Comparison of ENCODE assay signal across 1 cellular context in the genomic region with DNA sequence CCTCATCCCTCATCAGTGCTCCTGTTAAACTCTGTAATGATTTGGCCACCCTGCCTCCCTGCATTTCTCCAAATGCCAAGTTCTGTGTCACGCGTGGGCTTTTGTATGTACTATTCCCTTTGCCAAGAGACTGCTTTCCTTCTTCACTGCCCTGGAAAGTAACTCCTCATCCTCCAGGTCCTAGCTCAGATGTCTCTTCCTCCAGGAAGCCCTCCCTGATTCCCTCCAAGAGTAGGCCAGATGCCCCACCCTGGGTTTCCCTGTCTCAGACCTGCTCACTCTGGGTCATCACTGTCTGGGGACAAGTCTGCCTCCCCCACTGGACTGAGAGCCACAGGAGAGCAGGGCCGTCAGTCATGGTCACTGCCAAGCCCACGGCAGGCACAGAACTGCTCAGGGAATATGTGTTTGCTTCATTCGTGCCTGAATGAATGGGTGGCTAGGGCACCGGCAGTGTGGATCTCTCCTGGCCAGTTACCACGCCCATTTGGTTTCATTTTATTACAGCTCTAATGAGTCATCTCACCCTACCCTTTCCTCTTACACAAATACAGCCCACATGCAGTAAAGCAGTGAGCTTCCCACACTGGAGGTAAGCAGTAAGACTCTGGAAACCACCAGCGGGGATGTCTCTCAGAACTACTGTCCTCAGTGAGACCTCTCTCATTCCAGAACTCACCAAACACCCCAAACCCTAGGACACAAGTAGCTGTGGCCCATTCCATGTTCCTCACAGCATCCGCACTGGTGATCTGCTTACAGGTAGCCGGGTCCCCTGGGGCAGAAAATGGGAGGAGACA.
A peak's percentile ranks its signal among the peaks of the same experiment; 100 is the strongest.
TF ChIP-seq lines count a peak whose summit lies in the region.

No MANE protein-coding gene starts in this region.

TF ChIP-seq in HEK293, 187 proteins besides CTCF, POLR2A, EP300 and RAD21 (continued from another document):
- TF ChIP-seq, protein P1, sequence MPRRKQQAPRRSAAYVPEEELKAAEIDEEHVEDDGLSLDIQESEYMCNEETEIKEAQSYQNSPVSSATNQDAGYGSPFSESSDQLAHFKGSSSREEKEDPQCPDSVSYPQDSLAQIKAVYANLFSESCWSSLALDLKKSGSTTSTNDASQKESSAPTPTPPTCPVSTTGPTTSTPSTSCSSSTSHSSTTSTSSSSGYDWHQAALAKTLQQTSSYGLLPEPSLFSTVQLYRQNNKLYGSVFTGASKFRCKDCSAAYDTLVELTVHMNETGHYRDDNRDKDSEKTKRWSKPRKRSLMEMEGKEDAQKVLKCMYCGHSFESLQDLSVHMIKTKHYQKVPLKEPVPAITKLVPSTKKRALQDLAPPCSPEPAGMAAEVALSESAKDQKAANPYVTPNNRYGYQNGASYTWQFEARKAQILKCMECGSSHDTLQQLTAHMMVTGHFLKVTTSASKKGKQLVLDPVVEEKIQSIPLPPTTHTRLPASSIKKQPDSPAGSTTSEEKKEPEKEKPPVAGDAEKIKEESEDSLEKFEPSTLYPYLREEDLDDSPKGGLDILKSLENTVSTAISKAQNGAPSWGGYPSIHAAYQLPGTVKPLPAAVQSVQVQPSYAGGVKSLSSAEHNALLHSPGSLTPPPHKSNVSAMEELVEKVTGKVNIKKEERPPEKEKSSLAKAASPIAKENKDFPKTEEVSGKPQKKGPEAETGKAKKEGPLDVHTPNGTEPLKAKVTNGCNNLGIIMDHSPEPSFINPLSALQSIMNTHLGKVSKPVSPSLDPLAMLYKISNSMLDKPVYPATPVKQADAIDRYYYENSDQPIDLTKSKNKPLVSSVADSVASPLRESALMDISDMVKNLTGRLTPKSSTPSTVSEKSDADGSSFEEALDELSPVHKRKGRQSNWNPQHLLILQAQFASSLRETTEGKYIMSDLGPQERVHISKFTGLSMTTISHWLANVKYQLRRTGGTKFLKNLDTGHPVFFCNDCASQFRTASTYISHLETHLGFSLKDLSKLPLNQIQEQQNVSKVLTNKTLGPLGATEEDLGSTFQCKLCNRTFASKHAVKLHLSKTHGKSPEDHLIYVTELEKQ (tag by site-specific recombination; IDR thresholded peaks at IDR 0.05; ENCODE audit: borderline replicate concordance) = no peak
- TF ChIP-seq ZNF660 (tag by site-specific recombination; IDR thresholded peaks at IDR 0.05) (0 out of 2 replicates have a peak, but pooled peaks have one; percentile 30), ZNF324 (tag by site-specific recombination; IDR thresholded peaks at IDR 0.05) (no peak), ZFP69B (tag by site-specific recombination; IDR thresholded peaks at IDR 0.05) (peak; percentile 59; the same call in 1 of the 2 replicates), EGR2 (tag by site-specific recombination; IDR thresholded peaks at IDR 0.05; ENCODE audit: low read depth) (peak; percentile 88), ZSCAN16 (tag by site-specific recombination; IDR thresholded peaks at IDR 0.05) (no peak), KLF7 (tag by site-specific recombination; IDR thresholded peaks at IDR 0.05; ENCODE audit: borderline replicate concordance) (peak; percentile 38; the same call in 1 of the 2 replicates), HOXD13 (CRISPR knock-in tag; IDR thresholded peaks at IDR 0.05; ENCODE audit: borderline replicate concordance) (0 out of 2 replicates have a peak, but pooled peaks have one; percentile 24), SCRT2 (tag by site-specific recombination; IDR thresholded peaks at IDR 0.05) (peak; percentile 74), KLF9 (tag by site-specific recombination; IDR thresholded peaks at IDR 0.05; ENCODE audit: low read depth) (peak; percentile 89), ZIC2 (tag by site-specific recombination; IDR thresholded peaks at IDR 0.05) (peak; percentile 34; the same call in 1 of the 2 replicates)
- TF ChIP-seq, protein P2, sequence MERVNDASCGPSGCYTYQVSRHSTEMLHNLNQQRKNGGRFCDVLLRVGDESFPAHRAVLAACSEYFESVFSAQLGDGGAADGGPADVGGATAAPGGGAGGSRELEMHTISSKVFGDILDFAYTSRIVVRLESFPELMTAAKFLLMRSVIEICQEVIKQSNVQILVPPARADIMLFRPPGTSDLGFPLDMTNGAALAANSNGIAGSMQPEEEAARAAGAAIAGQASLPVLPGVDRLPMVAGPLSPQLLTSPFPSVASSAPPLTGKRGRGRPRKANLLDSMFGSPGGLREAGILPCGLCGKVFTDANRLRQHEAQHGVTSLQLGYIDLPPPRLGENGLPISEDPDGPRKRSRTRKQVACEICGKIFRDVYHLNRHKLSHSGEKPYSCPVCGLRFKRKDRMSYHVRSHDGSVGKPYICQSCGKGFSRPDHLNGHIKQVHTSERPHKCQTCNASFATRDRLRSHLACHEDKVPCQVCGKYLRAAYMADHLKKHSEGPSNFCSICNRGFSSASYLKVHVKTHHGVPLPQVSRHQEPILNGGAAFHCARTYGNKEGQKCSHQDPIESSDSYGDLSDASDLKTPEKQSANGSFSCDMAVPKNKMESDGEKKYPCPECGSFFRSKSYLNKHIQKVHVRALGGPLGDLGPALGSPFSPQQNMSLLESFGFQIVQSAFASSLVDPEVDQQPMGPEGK (tag by site-specific recombination; IDR thresholded peaks at IDR 0.05) = peak; percentile 45
- TF ChIP-seq, protein P3, sequence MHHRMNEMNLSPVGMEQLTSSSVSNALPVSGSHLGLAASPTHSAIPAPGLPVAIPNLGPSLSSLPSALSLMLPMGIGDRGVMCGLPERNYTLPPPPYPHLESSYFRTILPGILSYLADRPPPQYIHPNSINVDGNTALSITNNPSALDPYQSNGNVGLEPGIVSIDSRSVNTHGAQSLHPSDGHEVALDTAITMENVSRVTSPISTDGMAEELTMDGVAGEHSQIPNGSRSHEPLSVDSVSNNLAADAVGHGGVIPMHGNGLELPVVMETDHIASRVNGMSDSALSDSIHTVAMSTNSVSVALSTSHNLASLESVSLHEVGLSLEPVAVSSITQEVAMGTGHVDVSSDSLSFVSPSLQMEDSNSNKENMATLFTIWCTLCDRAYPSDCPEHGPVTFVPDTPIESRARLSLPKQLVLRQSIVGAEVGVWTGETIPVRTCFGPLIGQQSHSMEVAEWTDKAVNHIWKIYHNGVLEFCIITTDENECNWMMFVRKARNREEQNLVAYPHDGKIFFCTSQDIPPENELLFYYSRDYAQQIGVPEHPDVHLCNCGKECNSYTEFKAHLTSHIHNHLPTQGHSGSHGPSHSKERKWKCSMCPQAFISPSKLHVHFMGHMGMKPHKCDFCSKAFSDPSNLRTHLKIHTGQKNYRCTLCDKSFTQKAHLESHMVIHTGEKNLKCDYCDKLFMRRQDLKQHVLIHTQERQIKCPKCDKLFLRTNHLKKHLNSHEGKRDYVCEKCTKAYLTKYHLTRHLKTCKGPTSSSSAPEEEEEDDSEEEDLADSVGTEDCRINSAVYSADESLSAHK (tag by site-specific recombination; IDR thresholded peaks at IDR 0.05) = peak; percentile 76
